25 cellular contexts compared by ENCODE assay signal in the genomic region with DNA sequence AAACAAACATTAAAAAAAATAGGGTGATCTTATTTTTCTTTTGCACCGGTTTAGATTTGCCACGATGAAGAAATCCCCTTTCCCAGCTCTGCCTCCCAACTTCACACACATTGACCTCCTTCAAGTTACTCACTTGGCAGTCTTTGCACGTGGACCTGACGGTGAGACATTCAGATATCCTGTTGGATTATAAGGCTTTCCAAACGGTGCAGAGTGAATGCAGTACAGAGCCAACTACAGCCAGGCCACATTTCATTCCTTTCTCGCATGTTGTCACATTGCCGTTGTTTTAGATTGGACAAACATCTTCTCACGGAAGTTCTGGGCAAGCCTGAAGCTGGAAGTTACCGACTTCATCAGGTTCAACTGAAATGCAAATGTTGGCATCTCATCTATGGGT.
"Had no signal": no experiment of that assay in that cellular context is flagged by ENCODE, and none has a peak within 500 bp of the region (broad histone marks: within the 10 kb centered on the region; RNA-seq: fewer than 3 reads in every experiment).

No MANE protein-coding gene starts in this region.

- H3K4me3 ChIP-seq: Peyer's patch, SJSA1 had no signal

- H3K4me1 Mint-ChIP-seq: activated naive CD8-positive, alpha-beta T cell treated with anti-CD3 and anti-CD28 coated beads, Interleukin-2, amount 10 ng/mL, durations not matched to agents 7 days and 5 days had no signal

- DNase-seq: activated CD4-positive, alpha-beta T cell treated with anti-CD3 and anti-CD28 coated beads for 4 hours; activated CD8-positive, alpha-beta memory T cell treated with anti-CD3 and anti-CD28 coated beads, Interleukin-2, amount 50 U/mL, for 4 hours; activated CD8-positive, alpha-beta T cell treated with anti-CD3 and anti-CD28 coated beads for 36 hours; activated naive CD4-positive, alpha-beta T cell treated with anti-CD3 and anti-CD28 coated beads, Interleukin-2, amount 50 U/mL, for 16 hours; activated naive CD8-positive, alpha-beta T cell treated with anti-CD3 and anti-CD28 coated beads, Interleukin-2, amount 10 ng/mL, durations not matched to agents 7 days and 5 days; activated T-cell treated with anti-CD3 and anti-CD28 coated beads, Interleukin-2, amount 50 U/mL, for 72 hours; amniotic stem cell; brain microvascular endothelial cell; cerebellar nuclear complex; MV-4-11; NCI-H1092 treated with DMSO at 0.1 percent for 48 hours; NCI-H1417 treated with DMSO at 0.1 percent for 48 hours; NCI-H1694; NCI-H2029 treated with DMSO at 0.1 percent for 48 hours; NCI-H345; NCI-H510A; NCI-H69; Peyer's patch; SHP77; SW 1271 had no signal

- H3K27me3 ChIP-seq: brain microvascular endothelial cell, Peyer's patch, SJSA1 had no signal

- H3K9me3 Mint-ChIP-seq: activated CD8-positive, alpha-beta T cell treated with anti-CD3 and anti-CD28 coated beads for 36 hours; activated naive CD8-positive, alpha-beta T cell treated with anti-CD3 and anti-CD28 coated beads, Interleukin-2, amount 10 ng/mL, durations not matched to agents 7 days and 5 days; activated T-cell treated with anti-CD3 and anti-CD28 coated beads, Interleukin-2, amount 50 U/mL, for 72 hours; T-helper 2 cell treated with Interferon-gamma antibody and Interleukin-4, amounts not matched to agents 5 μg/mL and 100 μg/mL, for 36 hours had no signal

- H3K4me3 Mint-ChIP-seq: activated CD8-positive, alpha-beta T cell treated with anti-CD3 and anti-CD28 coated beads for 36 hours; activated naive CD8-positive, alpha-beta T cell treated with anti-CD3 and anti-CD28 coated beads, Interleukin-2, amount 10 ng/mL, durations not matched to agents 7 days and 5 days; activated T-cell treated with anti-CD3 and anti-CD28 coated beads, Interleukin-2, amount 50 U/mL, for 72 hours; T-helper 2 cell treated with Interferon-gamma antibody and Interleukin-4, amounts not matched to agents 5 μg/mL and 100 μg/mL, for 36 hours had no signal

- H3K4me1 ChIP-seq: Peyer's patch had no signal

- H3K36me3 ChIP-seq: brain microvascular endothelial cell, Peyer's patch had no signal

- H3K9me3 ChIP-seq: Peyer's patch, SJSA1 had no signal

- H3K27ac Mint-ChIP-seq: activated CD8-positive, alpha-beta T cell treated with anti-CD3 and anti-CD28 coated beads for 36 hours; activated naive CD8-positive, alpha-beta T cell treated with anti-CD3 and anti-CD28 coated beads, Interleukin-2, amount 10 ng/mL, durations not matched to agents 7 days and 5 days; activated T-cell treated with anti-CD3 and anti-CD28 coated beads, Interleukin-2, amount 50 U/mL, for 72 hours; T-helper 2 cell treated with Interferon-gamma antibody and Interleukin-4, amounts not matched to agents 5 μg/mL and 100 μg/mL, for 36 hours had no signal

- H3K9ac ChIP-seq: KMS-11 had no signal

- H3K27me3 Mint-ChIP-seq: activated CD8-positive, alpha-beta T cell treated with anti-CD3 and anti-CD28 coated beads for 36 hours; activated naive CD8-positive, alpha-beta T cell treated with anti-CD3 and anti-CD28 coated beads, Interleukin-2, amount 10 ng/mL, durations not matched to agents 7 days and 5 days had no signal

- H3K36me3 Mint-ChIP-seq: activated naive CD8-positive, alpha-beta T cell treated with anti-CD3 and anti-CD28 coated beads, Interleukin-2, amount 10 ng/mL, durations not matched to agents 7 days and 5 days had no signal

- H3K27ac ChIP-seq: brain microvascular endothelial cell, KMS-11, Peyer's patch, SJSA1 had no signal

- H3K4me2 ChIP-seq: KMS-11 had no signal

- ATAC-seq: activated CD4-positive, CD25-positive, alpha-beta regulatory T cell treated with anti-CD3 and anti-CD28 coated beads, Interleukin-2, amount 50 U/mL, for 24 hours; activated CD8-positive, alpha-beta T cell treated with anti-CD3 and anti-CD28 coated beads for 36 hours; activated T-cell treated with anti-CD3 and anti-CD28 coated beads, Interleukin-2, amount 50 U/mL, for 72 hours; SK-N-SH treated with all-trans-retinoic acid at 6 μM for 48 hours had no signal
